Comparison of ENCODE assay signal across 2 cellular contexts in the genomic region with DNA sequence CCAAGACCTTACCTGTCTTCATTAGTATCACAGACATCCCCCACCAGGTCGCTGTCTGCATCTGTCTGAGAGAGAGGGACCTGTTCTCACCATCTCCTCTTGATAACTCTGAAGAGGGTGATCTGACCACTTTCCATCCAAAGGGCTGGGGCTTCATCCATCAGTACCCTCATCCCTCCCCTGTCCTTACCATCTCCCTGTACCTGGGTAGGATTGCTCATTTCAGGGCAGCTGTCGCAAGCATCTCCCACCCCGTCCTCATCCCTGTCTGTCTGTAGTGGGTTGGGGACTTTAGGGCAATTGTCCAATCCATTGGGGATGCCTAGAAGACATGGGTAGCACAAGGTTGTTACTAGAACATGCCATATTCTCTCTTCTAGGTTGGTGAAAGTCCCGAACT.
TF ChIP-seq lines count a peak whose summit lies in the region.

No MANE protein-coding gene starts in this region.

TF ChIP-seq in SK-N-SH, 30 proteins besides CTCF, POLR2A, EP300 and RAD21:
- TF ChIP-seq MEF2A (IDR thresholded peaks at IDR 0.05; ENCODE audit: borderline replicate concordance, low read depth) (no peak), NRF1 (IDR thresholded peaks at IDR 0.05; ENCODE audit: low read depth, low read length) (no peak), YY1 (IDR thresholded peaks at IDR 0.05; ENCODE audit: low read depth) (no peak), TEAD4 (IDR thresholded peaks at IDR 0.05; ENCODE audit: borderline replicate concordance, insufficient read depth) (no peak), MXI1 (IDR thresholded peaks at IDR 0.05; ENCODE audit: low read depth, low read length) (no peak), EZH2phosphoT487 (IDR thresholded peaks at IDR 0.05; ENCODE audit: borderline replicate concordance, low read depth) (no peak), ELF1 (IDR thresholded peaks at IDR 0.05) (no peak), RCOR1 (IDR thresholded peaks at IDR 0.05; ENCODE audit: low read length) (no peak), SIN3A (IDR thresholded peaks at IDR 0.05; ENCODE audit: borderline replicate concordance, low read depth, low read length) (no peak), POLR2AphosphoS5 (IDR thresholded peaks at IDR 0.05; ENCODE audit: low read depth, low read length) (no peak), GABPA (IDR thresholded peaks at IDR 0.05; ENCODE audit: low read depth) (no peak), CHD2 (IDR thresholded peaks at IDR 0.05; ENCODE audit: low read length, partially characterized antibody) (no peak)
- TF ChIP-seq, protein P1, sequence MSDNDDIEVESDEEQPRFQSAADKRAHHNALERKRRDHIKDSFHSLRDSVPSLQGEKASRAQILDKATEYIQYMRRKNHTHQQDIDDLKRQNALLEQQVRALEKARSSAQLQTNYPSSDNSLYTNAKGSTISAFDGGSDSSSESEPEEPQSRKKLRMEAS (IDR thresholded peaks at IDR 0.05; ENCODE audit: low read depth), result no peak
TF ChIP-seq in SK-N-SH: peak in this region for 0.

TF ChIP-seq in SK-N-SH treated with all-trans-retinoic acid at 6 μM for 48 hours, 23 proteins besides CTCF, POLR2A, EP300 and RAD21:
- no peak for TF ChIP-seq ZNF8 (CRISPR knock-in tag; IDR thresholded peaks at IDR 0.05)
- no peak for TF ChIP-seq ZNF70 (CRISPR knock-in tag; IDR thresholded peaks at IDR 0.05)
- no peak for TF ChIP-seq GLIS3 (CRISPR knock-in tag; IDR thresholded peaks at IDR 0.05)
TF ChIP-seq in SK-N-SH treated with all-trans-retinoic acid at 6 μM for 48 hours: peak in this region for 0.
